ENCODE assay signal across 9 cellular contexts in genomic region chrX:115233497-115234219, GRCh38. TPM values are rescaled to one million over a fixed set of nuclear protein-coding genes. Genes with fewer than 3 reads are reported as not detected.
DNase-seq lines count a peak whose midpoint lies in the region; ATAC-seq and TF ChIP-seq lines count a peak whose summit lies in the region.
"Had no signal": no experiment of that assay in that cellular context is flagged by ENCODE, and none has a peak within 500 bp of the region (broad histone marks: within the 10 kb centered on the region; RNA-seq: fewer than 3 reads in every experiment).

TSS of gene LRCH2 (minus strand) at chrX:115234096. CDS start at chrX:115234041, 55 bp downstream.

- H3K4me3 Mint-ChIP-seq in chondrocyte (ENCODE audit: unreplicated experiment): peak within 1 kb of the TSS; percentile 99

- no peaks in the 10 kb centered on the region for H3K4me1 ChIP-seq in upper lobe of left lung

- TF ChIP-seq CTCF in chondrocyte (IDR thresholded peaks at IDR 0.05) (no peak), lower leg skin (IDR thresholded peaks at IDR 0.05) (no peak), upper lobe of left lung (IDR thresholded peaks at IDR 0.05) (no peak)

- H3K4me3 ChIP-seq in lower leg skin (ENCODE audit: low read depth, poor library complexity, severe bottlenecking) (peak within 1 kb of the TSS; percentile 25), upper lobe of left lung (peak within 1 kb of the TSS; percentile 22 to 57 (median 53))

- ATAC-seq in upper lobe of left lung (ENCODE audit: low FRiP score in 2 of 2) (peak; percentile 51 to 81), HG03139 (IDR thresholded peaks at IDR 0.05; ENCODE audit: unreplicated experiment) (no peak), GM19452 (IDR thresholded peaks at IDR 0.05; ENCODE audit: unreplicated experiment) (no peak)
- ATAC-seq: naive thymus-derived CD8-positive, alpha-beta T cell had no signal

- DNase-seq in NCI-H748 (lab: John Stamatoyannopoulos, UW; ENCODE audit: unreplicated experiment) (peak; percentile 66), NCI-H748 treated with DMSO at 0.1 percent for 48 hours (lab: John Stamatoyannopoulos, UW) (no peak), chondrocyte (ENCODE audit: low spot score) (peak; percentile 89), lower leg skin (ENCODE audit: low spot score in 2 of 2) (peak in 1 of 2 donors; percentile 86), upper lobe of left lung (peak; percentile 40 to 62)
- DNase-seq in activated CD4-positive, alpha-beta T cell treated with anti-CD3 and anti-CD28 coated beads for 4 hours: no peak

- no peaks in the 10 kb centered on the region for H3K9me3 Mint-ChIP-seq in chondrocyte (ENCODE audit: low read depth)

- intact Hi-C loops in lower leg skin (cut with DNase I; ENCODE audit: low total_unique reads): no loop called here

- no peak for TF ChIP-seq POLR2A in lower leg skin (IDR thresholded peaks at IDR 0.05)
- TF ChIP-seq POLR2A in upper lobe of left lung (IDR thresholded peaks at IDR 0.05): no peak

- no peak for TF ChIP-seq EP300 in upper lobe of left lung (IDR thresholded peaks at IDR 0.05)

- peaks cover 0 to 10% (median 0%) of the 10 kb centered on the region in 4 donors for H3K27me3 ChIP-seq in upper lobe of left lung

- WGBS in lower leg skin, 2 donors: 0 to 15% methylated on average over 25 to 32 of the region's 52 CpGs
- 0 to 9% methylated on average over 24 to 48 of the region's 52 CpGs for WGBS in upper lobe of left lung, 2 donors

- H3K36me3 ChIP-seq in upper lobe of left lung: no peaks in the 10 kb centered on the region

- peaks cover 25% of the 10 kb centered on the region for H3K4me1 Mint-ChIP-seq in chondrocyte (ENCODE audit: low read depth)

- no peaks in the 10 kb centered on the region for H3K9me3 ChIP-seq in upper lobe of left lung

- peak within 1 kb of the TSS; percentile 93 for H3K27ac Mint-ChIP-seq in chondrocyte (ENCODE audit: unreplicated experiment)
- H3K27ac Mint-ChIP-seq: naive thymus-derived CD8-positive, alpha-beta T cell had no signal

- H3K36me3 Mint-ChIP-seq in chondrocyte (ENCODE audit: low read depth): no peaks in the 10 kb centered on the region

- peak within 1 kb of the TSS; percentile 44 to 80 (median 71) for H3K27ac ChIP-seq in upper lobe of left lung

- peaks cover 4% of the 10 kb centered on the region for H3K27me3 Mint-ChIP-seq in chondrocyte (ENCODE audit: low read depth)

RNA-seq across cellular contexts. Expression of gene LRCH2, which starts in this region (rescaled TPM):
- total RNA-seq in chondrocyte (10.5 to 11.6 TPM (median 11.1 TPM) in 3 replicates), lower leg skin (under 1 TPM; 0.11 to 0.84 (median 0.49) TPM), upper lobe of left lung (1 to 10 TPM; 2.9 to 9.7 (median 3.5) TPM)
- total RNA-seq: naive thymus-derived CD8-positive, alpha-beta T cell had no signal

Comparison
In these comparisons a context has a peak if more than half of its experiments do, and no peak if none do; other contexts are left out.
1. DNase-seq: peak in NCI-H748 (single experiment), chondrocyte (single experiment) and upper lobe of left lung (2 of 2); none in NCI-H748 treated with DMSO at 0.1 percent for 48 hours (single experiment) and activated CD4-positive, alpha-beta T cell treated with anti-CD3 and anti-CD28 coated beads for 4 hours (0 of 2).
2. ATAC-seq: peak in upper lobe of left lung (2 of 2); none in HG03139 (single experiment) and GM19452 (single experiment).